In genomic region chr14:92106095-92106937, GRCh38 we compare ENCODE assay signal across 8 cellular contexts. TPM values are rescaled to one million over a fixed set of nuclear protein-coding genes. Genes with fewer than 3 reads are reported as not detected.
DNase-seq lines count a peak whose midpoint lies in the region; ATAC-seq and TF ChIP-seq lines count a peak whose summit lies in the region.

Gene ATXN3, minus strand, starts transcription at chr14:92106582. Its CDS starts 30 bp downstream, at chr14:92106552.

- H3K4me3 Mint-ChIP-seq in Calu3 (ENCODE audit: low read depth, unreplicated experiment) (peak within 1 kb of the TSS; percentile 81), endodermal cell (peak within 1 kb of the TSS; percentile 84)
- peak within 1 kb of the TSS; percentile 91 for H3K4me3 Mint-ChIP-seq in activated CD8-positive, alpha-beta memory T cell treated with anti-CD3 and anti-CD28 coated beads, Interleukin-2, amount 10 ng/mL, durations not matched to agents 7 days and 5 days

- H3K27ac Mint-ChIP-seq in Calu3 (ENCODE audit: unreplicated experiment) (peak within 1 kb of the TSS; percentile 38), endodermal cell (peak within 1 kb of the TSS; percentile 80)
- peak within 1 kb of the TSS; percentile 89 for H3K27ac Mint-ChIP-seq in activated CD8-positive, alpha-beta memory T cell treated with anti-CD3 and anti-CD28 coated beads, Interleukin-2, amount 10 ng/mL, durations not matched to agents 7 days and 5 days

- peaks cover 18% of the 10 kb centered on the region for H3K36me3 Mint-ChIP-seq in Calu3 (ENCODE audit: insufficient read depth, unreplicated experiment)
- H3K36me3 Mint-ChIP-seq in activated CD8-positive, alpha-beta memory T cell treated with anti-CD3 and anti-CD28 coated beads, Interleukin-2, amount 10 ng/mL, durations not matched to agents 7 days and 5 days: no peaks in the 10 kb centered on the region
- no peaks in the 10 kb centered on the region for H3K36me3 Mint-ChIP-seq in endodermal cell (ENCODE audit: low read depth)

- no TSS peak for BruUV-seq in Calu3 (replicated peaks; lab: Mats Ljungman, UMichigan)

- no peaks in the 10 kb centered on the region for H3K27me3 ChIP-seq in endodermal cell (ENCODE audit: control insufficient read depth, insufficient read depth, low read length, poor library complexity, severe bottlenecking)

- H3K9me3 ChIP-seq in endodermal cell (ENCODE audit: control insufficient read depth, low read length): no peaks in the 10 kb centered on the region

- no peaks in the 10 kb centered on the region for H3K36me3 ChIP-seq in endodermal cell (ENCODE audit: control insufficient read depth, insufficient read depth, low read length)

- no peaks in the 10 kb centered on the region for H3K9me3 Mint-ChIP-seq in Calu3 (ENCODE audit: low read depth, unreplicated experiment)
- H3K9me3 Mint-ChIP-seq in activated CD8-positive, alpha-beta memory T cell treated with anti-CD3 and anti-CD28 coated beads, Interleukin-2, amount 10 ng/mL, durations not matched to agents 7 days and 5 days (ENCODE audit: low read depth): no peaks in the 10 kb centered on the region
- H3K9me3 Mint-ChIP-seq in endodermal cell: no peaks in the 10 kb centered on the region

- CTCF ChIA-PET in Calu3 (lab: Charles Lee): interaction anchor here (0.6 to 1.9 kb wide), 9 partner anchors 10 to 1078 kb away, joined by 3 to 28 read pairs (median 3); partner anchors contain the start of genes CPSF2 and NDUFB1
- CTCF ChIA-PET in activated CD8-positive, alpha-beta memory T cell treated with anti-CD3 and anti-CD28 coated beads, Interleukin-2, amount 10 ng/mL, durations not matched to agents 7 days and 5 days (lab: Charles Lee): interaction anchor here (0.5 to 8.2 kb wide), 21 partner anchors 9 to 689 kb away, joined by 3 to 145 read pairs (median 4); partner anchors contain the start of genes CPSF2, NDUFB1 and TRIP11

- 1 to 4% methylated on average over 8 to 63 of the region's 66 CpGs for WGBS in endodermal cell (ENCODE audit: insufficient coverage in 1 of 2, insufficient read length in 1 of 2), 2 experiments

- H3K4me1 Mint-ChIP-seq in Calu3 (ENCODE audit: low read depth, unreplicated experiment) (no peaks in the 10 kb centered on the region), endodermal cell (peaks cover 13% of the 10 kb centered on the region)
- peaks cover 36% of the 10 kb centered on the region for H3K4me1 Mint-ChIP-seq in activated CD8-positive, alpha-beta memory T cell treated with anti-CD3 and anti-CD28 coated beads, Interleukin-2, amount 10 ng/mL, durations not matched to agents 7 days and 5 days

- ATAC-seq in GM21367 (IDR thresholded peaks at IDR 0.05; ENCODE audit: unreplicated experiment): peak; percentile 83
- peak; percentile 97 for ATAC-seq in activated CD8-positive, alpha-beta memory T cell treated with anti-CD3 and anti-CD28 coated beads, Interleukin-2, amount 10 ng/mL, durations not matched to agents 7 days and 5 days

- intact Hi-C loops in Calu3 (cut with micrococcal nuclease; ENCODE audit: unreplicated experiment): no loop called here

- H3K4me1 ChIP-seq in endodermal cell (ENCODE audit: control insufficient read depth, insufficient read depth, low read length): no peaks in the 10 kb centered on the region

- TF ChIP-seq CTCF in Calu3 (IDR thresholded peaks at IDR 0.05; ENCODE audit: unreplicated experiment): peak; percentile 50
- peak; percentile 81 for TF ChIP-seq CTCF in endodermal cell (conservative IDR thresholded peaks at IDR 0.05)

- peak within 1 kb of the TSS; percentile 53 for H3K9ac ChIP-seq in endodermal cell (ENCODE audit: extremely low read depth, low read length, poor library complexity, severe bottlenecking)

- H3K4me3 ChIP-seq in endodermal cell (ENCODE audit: low read length): peak within 1 kb of the TSS; percentile 99

- H3K27me3 Mint-ChIP-seq in Calu3 (ENCODE audit: unreplicated experiment): no peaks in the 10 kb centered on the region
- H3K27me3 Mint-ChIP-seq in activated CD8-positive, alpha-beta memory T cell treated with anti-CD3 and anti-CD28 coated beads, Interleukin-2, amount 10 ng/mL, durations not matched to agents 7 days and 5 days: no peaks in the 10 kb centered on the region
- no peaks in the 10 kb centered on the region for H3K27me3 Mint-ChIP-seq in endodermal cell (ENCODE audit: insufficient read depth)

- peak; percentile 95 for DNase-seq in Calu3
- peak in 75 of 76 experiments; percentile 54 to 96 (median 91) for DNase-seq in HUDEP-2 (lab: John Stamatoyannopoulos, UW; ENCODE audit: unreplicated experiment in 76 of 76)
- peak; percentile 96 for DNase-seq in NOMO-1 treated with dmso at 0.1 percent for 144 hours (lab: John Stamatoyannopoulos, UW; ENCODE audit: unreplicated experiment)
- DNase-seq in activated CD8-positive, alpha-beta memory T cell treated with anti-CD3 and anti-CD28 coated beads, Interleukin-2, amount 10 ng/mL, durations not matched to agents 7 days and 5 days: peak; percentile 98
- peak; percentile 98 for DNase-seq in endodermal cell
- DNase-seq in mesenteric fat pad (ENCODE audit: low spot score): peak; percentile 95
- peak; percentile 82 for DNase-seq in stimulated activated CD8-positive, alpha-beta memory T cell treated with anti-CD3 and anti-CD28 coated beads, Interleukin-15, amount 100 ng/mL, for 24 hours (ENCODE audit: low read depth)

- peak within 1 kb of the TSS; percentile 76 for H3K27ac ChIP-seq in endodermal cell (ENCODE audit: low read depth, low read length)

RNA-seq across cellular contexts. Expression of gene ATXN3, which starts in this region (rescaled TPM):
- total RNA-seq in Calu3 (2022): 20.5 and 21.8 TPM in 2 replicates
- total RNA-seq in activated CD8-positive, alpha-beta memory T cell treated with anti-CD3 and anti-CD28 coated beads, Interleukin-2, amount 10 ng/mL, durations not matched to agents 7 days and 5 days: 10 to 100 TPM; 26.6 to 30.2 TPM
- 10 to 100 TPM; 25.7 to 33.2 TPM for total RNA-seq in endodermal cell
- polyA plus RNA-seq in endodermal cell (2013, experiment 1 of 2): 30.2 TPM
- polyA plus RNA-seq in endodermal cell (2013, experiment 2 of 2): 30.1 TPM
- total RNA-seq in mesenteric fat pad: 29.1 TPM

Comparison
In these comparisons a context has a peak if more than half of its experiments do, and no peak if none do; other contexts are left out.
1. Peak in every context shown above with its lines: DNase-seq, ATAC-seq, H3K4me3 ChIP-seq and H3K27ac ChIP-seq.
2. H3K27ac Mint-ChIP-seq: peak in every context shown above with its lines; median percentile 89 in activated CD8-positive, alpha-beta memory T cell treated with anti-CD3 and anti-CD28 coated beads, Interleukin-2, amount 10 ng/mL, durations not matched to agents 7 days and 5 days; 80 in endodermal cell; 38 in Calu3.